Comparison of ENCODE assay signal across 10 cellular contexts in the genomic region with DNA sequence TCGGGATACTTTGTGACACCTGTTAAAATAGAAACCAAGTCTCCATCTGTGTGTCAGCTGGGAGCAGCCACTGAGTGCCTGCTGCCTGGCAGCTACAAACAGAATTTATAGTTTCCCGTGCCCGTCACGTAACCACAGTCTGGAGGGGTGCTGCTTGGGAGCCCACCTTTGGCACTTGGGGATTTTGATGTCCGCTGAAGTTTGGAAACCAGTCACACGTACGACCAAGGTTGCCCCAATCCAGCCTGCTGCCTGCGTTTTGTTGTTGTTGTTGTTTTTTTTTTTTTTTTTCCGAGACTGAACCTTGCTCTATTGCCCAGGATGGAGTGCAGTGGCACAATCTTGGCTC. TPM values are rescaled to one million over a fixed set of nuclear protein-coding genes. Genes with fewer than 3 reads are reported as not detected.
DNase-seq lines count a peak whose midpoint lies in the region; ATAC-seq, FAIRE-seq and TF ChIP-seq lines count a peak whose summit lies in the region.
"Had no signal": no experiment of that assay in that cellular context is flagged by ENCODE, and none has a peak within 500 bp of the region (broad histone marks: within the 10 kb centered on the region; RNA-seq: fewer than 3 reads in every experiment).

No MANE protein-coding gene starts in this region.

- H3K4me3 ChIP-seq in right cardiac atrium (ENCODE audit: low read length) (peak overlapping the region; percentile 93), GM12878 (peak overlapping the region; percentile 100), upper lobe of right lung (peak overlapping the region; percentile 74)

- TF ChIP-seq EP300 in GM12878 (IDR thresholded peaks at IDR 0.05; ENCODE audit: borderline replicate concordance in 1 of 2, control insufficient read depth in 1 of 2, low read depth in 2 of 2, low read length in 2 of 2) = no peak

- no peaks in the 10 kb centered on the region for H3K9me3 ChIP-seq in right cardiac atrium (ENCODE audit: control insufficient read depth, low read length)
- H3K9me3 ChIP-seq in GM12878 (replicated peaks; ENCODE audit: control insufficient read depth, insufficient read depth, low read length) = no peaks in the 10 kb centered on the region
- H3K9me3 ChIP-seq in upper lobe of right lung = no peaks in the 10 kb centered on the region

- H3K4me1 ChIP-seq in right cardiac atrium (ENCODE audit: control insufficient read depth, insufficient read depth, low read length) (no peaks in the 10 kb centered on the region), GM12878 (ENCODE audit: control insufficient read depth, insufficient read depth, low read length) (peaks cover 8% of the 10 kb centered on the region; the same call in 1 of the 2 replicates), upper lobe of right lung (peaks cover 10% of the 10 kb centered on the region)

- RAD21 ChIA-PET in GM12878 (lab: Charles Lee; ENCODE audit: unreplicated experiment) = no interaction called here

- SMC1A ChIA-PET in GM12878 (lab: Charles Lee; ENCODE audit: uncharacterized antibody, unreplicated experiment) = interaction anchor here (1.0 to 1.1 kb wide), 2 partner anchors 9 to 51 kb away, joined by 3 to 4 read pairs; no protein-coding TSS in a partner anchor

- TF ChIP-seq CTCF in GM12878 (IDR thresholded peaks at IDR 0.05 in 2 of 3, conservative IDR thresholded peaks at IDR 0.05 in 1 of 3; ENCODE audit: control insufficient read depth in 2 of 3, extremely low read depth in 1 of 3, insufficient read depth in 1 of 3, low read depth in 3 of 3, low read length in 3 of 3) = no peak
- TF ChIP-seq CTCF in upper lobe of right lung (IDR thresholded peaks at IDR 0.05) = no peak

- in situ Hi-C loops in GM12878 (cut with MboI) = no loop called here

- WGBS in right cardiac atrium = 57% methylated on average over 9 of the region's 9 CpGs
- 2% methylated on average over 8 of the region's 9 CpGs for WGBS in GM12878 (ENCODE audit: insufficient coverage, insufficient replicate concordance, low lambda C conversion rate, missing lambda C conversion rate)

- peaks cover 35% of the 10 kb centered on the region for H3K79me2 ChIP-seq in GM12878 (ENCODE audit: control insufficient read depth, insufficient read depth, low read length)

- no TSS peak for BruUV-seq in GM12878 (replicated peaks; lab: Mats Ljungman, UMichigan)

- no peak for FAIRE-seq in GM12878 (lab: Jason Lieb, UNC)
- FAIRE-seq: G401.6, TTC549 had no signal

- TF ChIP-seq POLR2A in GM12878 (IDR thresholded peaks at IDR 0.05; ENCODE audit: low read depth, low read length) = no peak

- DNase-seq in right cardiac atrium (no peak), left ventricle myocardium superior (no peak), GM12878 (ENCODE audit: low read depth, low spot score) (no peak), mesenteric fat pad (ENCODE audit: low spot score) (peak; percentile 64), upper lobe of right lung (no peak)

- CTCF ChIA-PET in GM12878 (lab: Yijun Ruan, JAX) = interaction anchor here (0.5 to 2.2 kb wide), 14 partner anchors 9 to 745 kb away, joined by 3 to 29 read pairs (median 4); no protein-coding TSS in a partner anchor

- POLR2A ChIA-PET in GM12878 (lab: Charles Lee) = interaction anchor here (0.6 to 0.9 kb wide), 6 partner anchors 13 to 626 kb away, joined by 3 to 7 read pairs (median 3); no protein-coding TSS in a partner anchor

- no peaks in the 10 kb centered on the region for H4K20me1 ChIP-seq in GM12878 (ENCODE audit: control insufficient read depth, insufficient read depth)

- intact Hi-C loops in right cardiac atrium (cut with DNase I) = no loop called here
- intact Hi-C loops in left ventricle myocardium superior (cut with micrococcal nuclease) = no loop called here
- intact Hi-C loops in GM12878 (cut with micrococcal nuclease; ENCODE audit: unreplicated experiment) = no loop called here
- intact Hi-C loops in upper lobe of right lung (cut with DNase I) = no loop called here

- H3K27ac ChIP-seq in right cardiac atrium (ENCODE audit: low read length) (no peak overlapping the region), GM12878 (ENCODE audit: control insufficient read depth, insufficient read depth) (peak overlapping the region; percentile 39), upper lobe of right lung (peak overlapping the region; percentile 96)

- TF ChIP-seq RAD21 in GM12878 (IDR thresholded peaks at IDR 0.05; ENCODE audit: insufficient read depth, low read depth, low read length) = no peak

- H3K36me3 ChIP-seq in GM12878 (ENCODE audit: control insufficient read depth in 2 of 2, insufficient read depth in 2 of 2, low read length in 1 of 2) (peaks cover 2 to 15% of the 10 kb centered on the region in 2 experiments), upper lobe of right lung (peaks cover 38% of the 10 kb centered on the region)

- H3K27me3 ChIP-seq in right cardiac atrium (ENCODE audit: control insufficient read depth, insufficient read depth) (no peaks in the 10 kb centered on the region), GM12878 (replicated peaks in 1 of 2; ENCODE audit: control insufficient read depth in 2 of 2, insufficient read depth in 2 of 2, low read length in 1 of 2) (no peaks in the 10 kb centered on the region), upper lobe of right lung (no peaks in the 10 kb centered on the region)

- peak overlapping the region; percentile 72 for H3K4me2 ChIP-seq in GM12878 (ENCODE audit: control insufficient read depth, insufficient read depth)

- H2AFZ ChIP-seq in GM12878 (ENCODE audit: control insufficient read depth, low read depth, low read length) = no peak overlapping the region

- peak overlapping the region; percentile 98; the same call in 1 of the 2 replicates for H3K9ac ChIP-seq in GM12878 (ENCODE audit: control insufficient read depth, insufficient read depth, low read length)

- ATAC-seq in right cardiac atrium (no peak), left ventricle myocardium superior (no peak), GM12878 (no peak), upper lobe of right lung (no peak), HG02981 (IDR thresholded peaks at IDR 0.05; ENCODE audit: unreplicated experiment) (no peak), HG03039 (IDR thresholded peaks at IDR 0.05; ENCODE audit: unreplicated experiment) (no peak), GM19463 (IDR thresholded peaks at IDR 0.05; ENCODE audit: unreplicated experiment) (no peak)

TF ChIP-seq in GM12878, 131 proteins besides CTCF, POLR2A, EP300 and RAD21 (continues in another document):
- TF ChIP-seq CREB1 (IDR thresholded peaks at IDR 0.05; ENCODE audit: low read depth) (no peak), GABPA (IDR thresholded peaks at IDR 0.05; ENCODE audit: low read depth) (no peak), TCF12 (IDR thresholded peaks at IDR 0.05; ENCODE audit: low read depth, low read length) (no peak)

RNA-seq across cellular contexts. Expression of gene TRRAP, which starts 1.6 kb away (rescaled TPM):
- 10 to 100 TPM; 17.6 to 26.1 (median 22.7) TPM for total RNA-seq in right cardiac atrium
- 11.3 TPM for polyA plus RNA-seq in right cardiac atrium
- total RNA-seq in left ventricle myocardium superior = 15.5 TPM
- total RNA-seq in GM12878 (2013; cell fraction: nucleolus; rRNA removed) = 72.0 and 84.3 TPM in 2 replicates
- 11.7 and 14.9 TPM in 2 replicates for total RNA-seq in GM12878 (2014; rRNA removed)
- 5.7 and 7.2 TPM in 2 replicates for total RNA-seq in GM12878 (2014; rRNA removed; fragmentation: Illumina TruSeq; extraction: Trizol)
- 35.0 and 39.3 TPM in 2 replicates for total RNA-seq in GM12878 (2021)
- polyA plus RNA-seq in GM12878 (2011; ENCODE audit: low read depth) = 10.7 TPM
- 5.4 and 11.2 TPM in 2 replicates for polyA plus RNA-seq in GM12878 (2011; rRNA removed)
- polyA plus RNA-seq in GM12878 (2011; cell fraction: cytosol; rRNA removed) = 15.9 and 20.8 TPM in 2 replicates
- polyA plus RNA-seq in GM12878 (2011; cell fraction: nucleus; rRNA removed) = 71.5 and 188 TPM in 2 replicates
- polyA plus RNA-seq in GM12878 (2012) = 15.5 and 19.4 TPM in 2 replicates
- polyA plus RNA-seq in GM12878 (2014; fragmentation: Illumina TruSeq; extraction: Trizol) = 13.6 and 21.3 TPM in 2 replicates
- polyA plus RNA-seq in GM12878 (2014; fragmentation: Nextera tagmentation; extraction: Ambion mirVana) = 1 to 10 TPM; 1.1 to 1.7 TPM
- 18.2 and 21.4 TPM in 2 replicates for polyA plus RNA-seq in GM12878 (2014; rRNA removed)
- polyA plus RNA-seq in GM12878 (2016; fragmentation: Nextera tagmentation; extraction: Ambion mirVana) = 1 to 10 TPM; 4.5 to 5.6 TPM
- polyA minus RNA-seq in GM12878 (2011; rRNA and poly(A)+ RNA removed) = 42.1 and 43.5 TPM in 2 replicates
- 19.9 and 21.8 TPM in 2 replicates for polyA minus RNA-seq in GM12878 (2011; cell fraction: cytosol; rRNA and poly(A)+ RNA removed)
- polyA minus RNA-seq in GM12878 (2011; cell fraction: nucleus; rRNA and poly(A)+ RNA removed) = 52.5 and 131 TPM in 2 replicates
- total RNA-seq in mesenteric fat pad = 30.9 TPM
- total RNA-seq in upper lobe of right lung = 35.6 TPM

RNA-seq across cellular contexts. Expression of gene TMEM130, which starts 10.1 kb away (rescaled TPM):
- total RNA-seq in right cardiac atrium (under 1 TPM in 1 of 4 donors, not detected in 3; 0.58 TPM), left ventricle myocardium superior (not detected), GM12878 (2014; rRNA removed) (0.11 TPM in 1 of 2 replicates, not detected in the other), GM12878 (2014; rRNA removed; fragmentation: Illumina TruSeq; extraction: Trizol) (not detected in 2 replicates), GM12878 (2021) (not detected in 2 replicates), mesenteric fat pad (0.29 TPM), upper lobe of right lung (20.0 TPM)
- polyA plus RNA-seq in right cardiac atrium (0.11 TPM), GM12878 (2011; rRNA removed) (0.06 and 0.15 TPM in 2 replicates), GM12878 (2014; fragmentation: Illumina TruSeq; extraction: Trizol) (0.04 TPM in 1 of 2 replicates, not detected in the other), GM12878 (2014; fragmentation: Nextera tagmentation; extraction: Ambion mirVana) (not detected), GM12878 (2014; rRNA removed) (not detected in 2 replicates), GM12878 (2016; fragmentation: Nextera tagmentation; extraction: Ambion mirVana) (not detected)
- not detected in 2 replicates for total RNA-seq in GM12878 (2013; cell fraction: nucleolus; rRNA removed)
- polyA plus RNA-seq in GM12878 (2011; ENCODE audit: low read depth) = not detected
- 0.37 and 0.46 TPM in 2 replicates for polyA plus RNA-seq in GM12878 (2011; cell fraction: cytosol; rRNA removed)
- polyA plus RNA-seq in GM12878 (2011; cell fraction: nucleus; rRNA removed) = 0.28 and 1.0 TPM in 2 replicates
- 0.14 TPM in 1 of 2 replicates, not detected in the other for polyA plus RNA-seq in GM12878 (2012)
- 0.05 and 0.15 TPM in 2 replicates for polyA minus RNA-seq in GM12878 (2011; rRNA and poly(A)+ RNA removed)
- not detected in 2 replicates for polyA minus RNA-seq in GM12878 (2011; cell fraction: cytosol; rRNA and poly(A)+ RNA removed)
- polyA minus RNA-seq in GM12878 (2011; cell fraction: nucleus; rRNA and poly(A)+ RNA removed) = under 0.01 TPM in 1 of 2 replicates, not detected in the other

Comparison
In these comparisons a context has a peak if more than half of its experiments do, and no peak if none do; other contexts are left out.
1. RNA of gene TMEM130, which starts 10.1 kb away (total RNA-seq): 20.0 TPM in upper lobe of right lung (single experiment); 0.29 TPM in mesenteric fat pad (single experiment), 0.58 TPM in right cardiac atrium, not detected in left ventricle myocardium superior (single experiment) and 0.11 TPM in GM12878; every median in the first group is over 10 times any median in the second.
2. Peak in every context shown above with its lines, with median percentiles within 50 percentile points of each other: H3K4me3 ChIP-seq.